ENCODE assay signal across 10 cellular contexts in genomic region chr16:1167276-1168107, GRCh38.
A peak's percentile ranks its signal among the peaks of the same experiment; 100 is the strongest.
DNase-seq lines count a peak whose midpoint lies in the region; ATAC-seq lines count a peak whose summit lies in the region.
"Had no signal": no experiment of that assay in that cellular context is flagged by ENCODE, and none has a peak within 500 bp of the region (broad histone marks: within the 10 kb centered on the region; RNA-seq: fewer than 3 reads in every experiment).

No MANE protein-coding gene starts in this region.

- peak overlapping the region in 1 of 2 donors; percentile 2 for H3K4me3 ChIP-seq in muscle layer of colon (ENCODE audit: low read depth in 1 of 2, low read length in 2 of 2)
- H3K4me3 ChIP-seq: colonic mucosa had no signal

- H3K4me1 ChIP-seq in muscle layer of colon (ENCODE audit: insufficient read depth, low read length): peaks cover 82% of the 10 kb centered on the region
- H3K4me1 ChIP-seq: colonic mucosa had no signal

- peak; percentile 96 for DNase-seq in COLO668 (lab: John Stamatoyannopoulos, UW; ENCODE audit: unreplicated experiment)
- peak; percentile 80 for DNase-seq in NCI-H146 (lab: John Stamatoyannopoulos, UW)
- DNase-seq in anterior cingulate cortex (lab: John Stamatoyannopoulos, UW): peak in 44 of 58 donors; percentile 7 to 87 (median 42)
- DNase-seq in GDM1 (lab: John Stamatoyannopoulos, UW): no peak
- DNase-seq in NCI-H526 treated with DMSO at 0.1 percent for 48 hours (lab: John Stamatoyannopoulos, UW): no peak
- DNase-seq in activated CD4-positive, CD25-positive, alpha-beta regulatory T cell treated with anti-CD3 and anti-CD28 coated beads, Interleukin-2, amount 50 U/mL, for 72 hours: no peak
- DNase-seq: colonic mucosa, PC-3 had no signal

- H3K27me3 ChIP-seq in muscle layer of colon (ENCODE audit: control insufficient read depth in 1 of 2, insufficient read depth in 2 of 2, low read length in 2 of 2): peaks cover 0 to 5% of the 10 kb centered on the region in 2 donors
- H3K27me3 ChIP-seq: colonic mucosa had no signal

- peak overlapping the region; percentile 93 for H3K27ac ChIP-seq in muscle layer of colon (ENCODE audit: low read depth, low read length)
- H3K27ac ChIP-seq: colonic mucosa had no signal

- no peaks in the 10 kb centered on the region for H3K9me3 ChIP-seq in muscle layer of colon (ENCODE audit: low read length)
- H3K9me3 ChIP-seq: colonic mucosa had no signal

- H3K36me3 ChIP-seq in muscle layer of colon (ENCODE audit: insufficient read depth, low read length): peaks cover 11% of the 10 kb centered on the region
- H3K36me3 ChIP-seq: colonic mucosa had no signal

- no peak overlapping the region for H3K9ac ChIP-seq in muscle layer of colon (ENCODE audit: low read length)

- ATAC-seq in HG03045 (IDR thresholded peaks at IDR 0.05; ENCODE audit: unreplicated experiment): no peak
- ATAC-seq: PC-3 had no signal

Comparison
In these comparisons a context has a peak if more than half of its experiments do, and no peak if none do; other contexts are left out.
1. DNase-seq: peak in COLO668 (single experiment), NCI-H146 (single experiment) and anterior cingulate cortex (44 of 58); none in GDM1 (single experiment), NCI-H526 treated with DMSO at 0.1 percent for 48 hours (single experiment) and activated CD4-positive, CD25-positive, alpha-beta regulatory T cell treated with anti-CD3 and anti-CD28 coated beads, Interleukin-2, amount 50 U/mL, for 72 hours (single experiment).